Comparison of ENCODE assay signal across 8 cellular contexts in the genomic region with DNA sequence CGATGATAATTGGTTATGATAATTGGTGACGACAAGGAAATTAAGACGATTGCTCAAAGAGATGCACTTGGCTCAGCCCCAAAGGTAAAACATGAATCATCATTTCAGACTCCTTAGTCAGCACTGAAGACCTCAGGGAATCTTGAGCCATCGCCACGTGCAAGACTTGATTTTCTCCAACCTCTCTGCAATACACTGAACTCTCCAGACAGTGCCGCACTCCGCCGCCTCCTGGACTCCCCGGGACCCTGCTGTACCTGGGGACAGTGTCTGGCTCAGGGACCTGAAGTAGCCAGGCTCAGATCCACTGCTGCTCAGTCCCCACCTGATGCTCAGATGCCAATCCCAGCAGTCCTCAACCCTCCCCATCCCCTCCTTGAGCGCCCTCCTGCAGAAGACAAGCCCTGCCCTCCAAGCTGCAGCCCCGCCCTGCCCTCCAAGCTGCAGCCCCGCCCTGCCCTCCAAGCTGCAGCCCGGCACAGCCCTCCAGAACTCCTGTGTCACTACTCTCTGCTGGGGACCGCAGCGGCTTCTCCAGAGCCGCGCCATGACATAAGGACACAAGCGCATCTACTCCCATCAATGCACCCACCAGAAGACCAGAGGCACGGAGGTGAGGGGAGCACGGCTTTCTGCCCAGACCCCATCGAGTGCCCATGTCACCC.
DNase-seq lines count a peak whose midpoint lies in the region; ATAC-seq and TF ChIP-seq lines count a peak whose summit lies in the region.

No MANE protein-coding gene starts in this region.

- no peaks in the 10 kb centered on the region for H3K9me3 ChIP-seq in OCI-LY1 (ENCODE audit: low read length)
- H3K9me3 ChIP-seq in iPS-18a (ENCODE audit: control insufficient read depth, low read depth, low read length) = no peaks in the 10 kb centered on the region

- H3K79me2 ChIP-seq in OCI-LY1 (ENCODE audit: insufficient read depth, low read length) = peaks cover 6% of the 10 kb centered on the region; the same call in 1 of the 2 replicates

- peaks cover 53% of the 10 kb centered on the region for H3K4me1 ChIP-seq in OCI-LY1 (ENCODE audit: insufficient read depth, low read length, severe bottlenecking)
- H3K4me1 ChIP-seq in iPS-18a (ENCODE audit: control insufficient read depth, low read depth, low read length) = peaks cover 10% of the 10 kb centered on the region

- H2AFZ ChIP-seq in OCI-LY1 (ENCODE audit: low read length) = no peak overlapping the region

- H4K20me1 ChIP-seq in OCI-LY1 (ENCODE audit: insufficient read depth, low read length) = no peaks in the 10 kb centered on the region

- H3K27ac ChIP-seq in OCI-LY1 (ENCODE audit: low read depth, low read length, poor library complexity, severe bottlenecking) (peak overlapping the region; percentile 92), iPS-18a (ENCODE audit: low read length) (peak overlapping the region; percentile 39), skin epidermis (peak overlapping the region in 18 of 21 experiments; percentile 12 to 100 (median 88))

- H3K36me3 ChIP-seq in OCI-LY1 (ENCODE audit: insufficient read depth, low read length) (peaks cover 24% of the 10 kb centered on the region), iPS-18a (ENCODE audit: control insufficient read depth, low read depth, low read length) (peaks cover 14% of the 10 kb centered on the region)

- TF ChIP-seq CTCF in OCI-LY1 (IDR thresholded peaks at IDR 0.05; ENCODE audit: low read length) (peak; percentile 30; the same call in 1 of the 2 replicates), astrocyte of the spinal cord (IDR thresholded peaks at IDR 0.05; ENCODE audit: low read depth, low read length) (peak; percentile 58)

- no peaks in the 10 kb centered on the region for H3K27me3 ChIP-seq in OCI-LY1 (ENCODE audit: insufficient read depth, low read length)
- H3K27me3 ChIP-seq in iPS-18a (ENCODE audit: control insufficient read depth, insufficient read depth, low read length) = no peaks in the 10 kb centered on the region

- peak; percentile 70 for DNase-seq in COR-L47 (lab: John Stamatoyannopoulos, UW)
- peak; percentile 86 for DNase-seq in astrocyte of the spinal cord (ENCODE audit: low read depth, low spot score)
- DNase-seq in NCI-H1930 (lab: John Stamatoyannopoulos, UW) = no peak

- H3K4me2 ChIP-seq in OCI-LY1 (ENCODE audit: low read length) = peak overlapping the region; percentile 89

- H3K9me2 ChIP-seq in OCI-LY1 (ENCODE audit: low read depth, low read length) = no peaks in the 10 kb centered on the region

- ATAC-seq in GM19395 (IDR thresholded peaks at IDR 0.05; ENCODE audit: unreplicated experiment) = peak; percentile 43
- peak; percentile 55 for ATAC-seq in HG03432 (IDR thresholded peaks at IDR 0.05; ENCODE audit: unreplicated experiment)

- H3K9ac ChIP-seq in OCI-LY1 (ENCODE audit: low read length) = peak overlapping the region; percentile 84
- H3K9ac ChIP-seq in iPS-18a (ENCODE audit: low read length) = peak overlapping the region; percentile 69

- no peaks in the 10 kb centered on the region; the same call in 1 of the 2 replicates for H3F3A ChIP-seq in OCI-LY1 (ENCODE audit: insufficient read depth, low read length)

- H3K4me3 ChIP-seq in OCI-LY1 (ENCODE audit: low read depth, low read length, poor library complexity, severe bottlenecking) (peak overlapping the region; percentile 65), astrocyte of the spinal cord (ENCODE audit: low read depth, low read length) (peak overlapping the region; percentile 64), iPS-18a (ENCODE audit: low read length) (peak overlapping the region; percentile 86), skin epidermis (peak overlapping the region; percentile 46 to 81 (median 77))

- in situ Hi-C loops in astrocyte of the spinal cord (cut with HindIII; ENCODE audit: low sequenced_read_pairs) = no loop called here

Comparison
In these comparisons a context has a peak if more than half of its experiments do, and no peak if none do; other contexts are left out.
1. DNase-seq: peak in COR-L47 (single experiment) and astrocyte of the spinal cord (single experiment); none in NCI-H1930 (0 of 2).
2. H3K27ac ChIP-seq: peak in every context shown above with its lines; median percentile 92 in OCI-LY1; 88 in skin epidermis; 39 in iPS-18a.
3. Peak in every context shown above with its lines, with median percentiles within 50 percentile points of each other: H3K4me3 ChIP-seq.